Comparison of ENCODE assay signal across 22 cellular contexts in the genomic region with DNA sequence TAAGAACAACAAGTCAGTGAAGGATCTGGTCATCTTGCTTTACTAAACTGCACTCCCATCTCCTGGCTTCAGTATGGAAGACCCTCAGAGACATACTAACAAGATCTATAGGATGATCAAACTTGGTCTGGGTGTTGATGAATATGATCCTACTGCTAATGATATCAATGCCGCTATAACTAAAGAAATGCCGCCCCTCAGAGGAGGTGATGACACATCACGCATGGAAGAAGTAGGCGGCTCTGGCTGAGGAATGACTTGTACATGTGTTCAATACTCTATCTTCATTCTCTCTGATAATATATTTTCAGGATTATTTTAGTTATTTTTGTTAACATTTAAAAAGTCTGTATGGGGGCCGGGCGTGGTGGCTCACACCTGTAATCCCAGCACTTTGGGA. TPM values are rescaled to one million over a fixed set of nuclear protein-coding genes. Genes with fewer than 3 reads are reported as not detected.
A peak's percentile ranks its signal among the peaks of the same experiment; 100 is the strongest.
DNase-seq lines count a peak whose midpoint lies in the region; TF ChIP-seq lines count a peak whose summit lies in the region.
"Had no signal": no experiment of that assay in that cellular context is flagged by ENCODE, and none has a peak within 500 bp of the region (broad histone marks: within the 10 kb centered on the region; RNA-seq: fewer than 3 reads in every experiment).

No MANE protein-coding gene starts in this region.

- H3K4me3 ChIP-seq in epithelial cell of esophagus (ENCODE audit: low read length): no peak overlapping the region
- H3K4me3 ChIP-seq: coronary artery, smooth muscle cell had no signal

- intact Hi-C loops in posterior cingulate gyrus (cut with DNase I): no loop called here

- peak; percentile 5 for DNase-seq in NCI-H345 (lab: John Stamatoyannopoulos, UW)
- no peak for DNase-seq in NCI-H345 treated with DMSO at 0.1 percent for 48 hours (lab: John Stamatoyannopoulos, UW; ENCODE audit: unreplicated experiment)
- DNase-seq in HT1080 (ENCODE audit: low read depth): peak; percentile 25
- peak; percentile 33 for DNase-seq in NCI-H82 treated with DMSO at 0.1 percent for 48 hours (lab: John Stamatoyannopoulos, UW; ENCODE audit: unreplicated experiment)
- peak; percentile 15 for DNase-seq in epithelial cell of esophagus (ENCODE audit: low read depth)
- no peak for DNase-seq in activated CD4-positive, CD25-positive, alpha-beta regulatory T cell (lab: John Stamatoyannopoulos, UW)
- DNase-seq in activated CD4-positive, alpha-beta T cell treated with anti-CD3 and anti-CD28 coated beads for 4 hours: no peak
- no peak for DNase-seq in posterior cingulate gyrus
- DNase-seq: activated CD4-positive, alpha-beta memory T cell treated with anti-CD3 and anti-CD28 coated beads for 36 hours; activated T-cell treated with anti-CD3 and anti-CD28 coated beads, Interleukin-2, amount 50 U/mL, for 4 hours; foreskin fibroblast; mesendoderm; NCI-H1105; stimulated activated CD4-positive, alpha-beta T cell treated with anti-CD3 and anti-CD28 coated beads, Interleukin-4, amount 100 ng/mL, for 24 hours; T-cell had no signal

- no peak for TF ChIP-seq CTCF in epithelial cell of esophagus (IDR thresholded peaks at IDR 0.05; ENCODE audit: insufficient read depth, low read depth, low read length, missing control alignments)

RNA-seq across cellular contexts. Expression of a gene that starts 17.5 kb away (rescaled TPM):
- total RNA-seq in HT1080 (2014; rRNA removed; shearing (Covaris generic)): 85.0 and 88.4 TPM in 2 replicates
- 64.7 and 65.7 TPM in 2 replicates for polyA plus RNA-seq in HT1080 (2015; cell fraction: cytosol; rRNA removed)
- polyA plus RNA-seq in HT1080 (2015; cell fraction: nucleus; rRNA removed): 143 and 152 TPM in 2 replicates

RNA-seq across cellular contexts. Expression of a gene that starts 20.8 kb away (rescaled TPM):
- total RNA-seq in HT1080 (2014; rRNA removed; shearing (Covaris generic)): not detected in 2 replicates
- polyA plus RNA-seq in HT1080 (2015; cell fraction: cytosol; rRNA removed): not detected in 2 replicates
- not detected in 2 replicates for polyA plus RNA-seq in HT1080 (2015; cell fraction: nucleus; rRNA removed)
- total RNA-seq: activated CD4-positive, alpha-beta memory T cell treated with anti-CD3 and anti-CD28 coated beads for 36 hours; activated T-cell treated with anti-CD3 and anti-CD28 coated beads, Interleukin-2, amount 50 U/mL, for 4 hours; natural killer cell treated with Interleukin-12 subunit alpha and Interleukin-12 subunit beta and Interleukin-15 and Interleukin-18, amount 100 ng/mL, for 72 hours; NCI-H460; posterior vena cava; RPMI7951; smooth muscle cell; subcutaneous adipose tissue; T-cell had no signal
- polyA plus RNA-seq: smooth muscle cell had no signal

RNA-seq across cellular contexts. Expression of a gene that starts 37.5 kb away (rescaled TPM):
- total RNA-seq in HT1080 (2014; rRNA removed; shearing (Covaris generic)): 38.6 and 46.8 TPM in 2 replicates
- 35.6 and 40.9 TPM in 2 replicates for polyA plus RNA-seq in HT1080 (2015; cell fraction: cytosol; rRNA removed)
- polyA plus RNA-seq in HT1080 (2015; cell fraction: nucleus; rRNA removed): 121 TPM in 2 replicates

RNA-seq across cellular contexts. Expression of a gene that starts 57.0 kb away (rescaled TPM):
- 840 and 907 TPM in 2 replicates for total RNA-seq in HT1080 (2014; rRNA removed; shearing (Covaris generic))
- polyA plus RNA-seq in HT1080 (2015; cell fraction: cytosol; rRNA removed): 814 and 918 TPM in 2 replicates
- polyA plus RNA-seq in HT1080 (2015; cell fraction: nucleus; rRNA removed): 836 and 874 TPM in 2 replicates

Comparison
In these comparisons a context has a peak if more than half of its experiments do, and no peak if none do; other contexts are left out.
1. DNase-seq: peak in NCI-H345 (single experiment), HT1080 (single experiment), NCI-H82 treated with DMSO at 0.1 percent for 48 hours (single experiment) and epithelial cell of esophagus (single experiment); none in NCI-H345 treated with DMSO at 0.1 percent for 48 hours (single experiment), activated CD4-positive, CD25-positive, alpha-beta regulatory T cell (0 of 4), activated CD4-positive, alpha-beta T cell treated with anti-CD3 and anti-CD28 coated beads for 4 hours (0 of 2) and posterior cingulate gyrus (0 of 10).